ENCODE assay signal across 16 cellular contexts in genomic region chr9:91180930-91181268, GRCh38.
"Had no signal": no experiment of that assay in that cellular context is flagged by ENCODE, and none has a peak within 500 bp of the region (broad histone marks: within the 10 kb centered on the region; RNA-seq: fewer than 3 reads in every experiment).

No MANE protein-coding gene starts in this region.

- H3K27ac ChIP-seq: dorsolateral prefrontal cortex, heart left ventricle, psoas muscle, right lobe of liver, testis, tibial nerve had no signal

- H3K9me3 Mint-ChIP-seq: naive thymus-derived CD4-positive, alpha-beta T cell; nephron progenitor cell; stimulated activated effector memory CD8-positive, alpha-beta T cell treated with anti-CD3 and anti-CD28 coated beads, Interleukin-12 subunit alpha, Interleukin-12 subunit beta, amount 100 ng/mL, for 72 hours; stimulated activated naive CD8-positive, alpha-beta T cell treated with anti-CD3 and anti-CD28 coated beads, Interleukin-15, Interleukin-2, amounts not matched to agents 100 ng/mL and 50 ng/mL, for 24 hours had no signal

- H3K9me3 ChIP-seq: heart left ventricle, psoas muscle, right lobe of liver, testis, tibial nerve had no signal

- H3K4me3 Mint-ChIP-seq: naive thymus-derived CD4-positive, alpha-beta T cell; nephron progenitor cell; stimulated activated effector memory CD8-positive, alpha-beta T cell treated with anti-CD3 and anti-CD28 coated beads, Interleukin-12 subunit alpha, Interleukin-12 subunit beta, amount 100 ng/mL, for 72 hours; stimulated activated naive CD8-positive, alpha-beta T cell treated with anti-CD3 and anti-CD28 coated beads, Interleukin-15, Interleukin-2, amounts not matched to agents 100 ng/mL and 50 ng/mL, for 24 hours had no signal

- H3K36me3 ChIP-seq: heart left ventricle, right lobe of liver, tibial nerve had no signal

- H3K27me3 ChIP-seq: dorsolateral prefrontal cortex, heart left ventricle, right lobe of liver, testis, tibial nerve had no signal

- H3K27me3 Mint-ChIP-seq: naive thymus-derived CD4-positive, alpha-beta T cell; stimulated activated naive CD8-positive, alpha-beta T cell treated with anti-CD3 and anti-CD28 coated beads, Interleukin-15, Interleukin-2, amounts not matched to agents 100 ng/mL and 50 ng/mL, for 24 hours had no signal

- ATAC-seq: heart left ventricle; naive thymus-derived CD4-positive, alpha-beta T cell; psoas muscle; stimulated activated effector memory CD8-positive, alpha-beta T cell treated with anti-CD3 and anti-CD28 coated beads, Interleukin-12 subunit alpha, Interleukin-12 subunit beta, amount 100 ng/mL, for 72 hours had no signal

- H3K27ac Mint-ChIP-seq: nephron progenitor cell; stimulated activated effector memory CD8-positive, alpha-beta T cell treated with anti-CD3 and anti-CD28 coated beads, Interleukin-12 subunit alpha, Interleukin-12 subunit beta, amount 100 ng/mL, for 72 hours; stimulated activated naive CD8-positive, alpha-beta T cell treated with anti-CD3 and anti-CD28 coated beads, Interleukin-15, Interleukin-2, amounts not matched to agents 100 ng/mL and 50 ng/mL, for 24 hours had no signal

- H3K4me1 ChIP-seq: psoas muscle, testis had no signal

- DNase-seq: cortex of kidney; effector CD8-positive, alpha-beta T cell; heart left ventricle; hippocampal formation; mammary epithelial cell; naive thymus-derived CD4-positive, alpha-beta T cell; nephron progenitor cell; psoas muscle; retina; right lobe of liver; stimulated activated CD4-positive, alpha-beta T cell treated with anti-CD3 and anti-CD28 coated beads, Interleukin-4, amount 100 ng/mL, for 1 hour; testis had no signal

- H3K4me3 ChIP-seq: dorsolateral prefrontal cortex, heart left ventricle, psoas muscle, right lobe of liver, testis, tibial nerve had no signal
